ENCODE assay signal across 32 cellular contexts in genomic region chr4:176690716-176691115, GRCh38.
"Had no signal": no experiment of that assay in that cellular context is flagged by ENCODE, and none has a peak within 500 bp of the region (broad histone marks: within the 10 kb centered on the region; RNA-seq: fewer than 3 reads in every experiment).

No MANE protein-coding gene starts in this region.

- H3K4me1 ChIP-seq: neural progenitor cell, parathyroid adenoma, psoas muscle, right lobe of liver, sigmoid colon, spleen, suprapubic skin, testis, tibial artery, transverse colon, vagina had no signal

- H3K79me2 ChIP-seq: parathyroid adenoma had no signal

- H3K27me3 Mint-ChIP-seq: naive thymus-derived CD4-positive, alpha-beta T cell; progenitor cell of endocrine pancreas; stimulated activated memory B cell treated with anti-CD40 and anti-IgM and Interleukin-4, amounts not matched to agents 10 μg/mL and 1 μg/mL and 100 μg/mL, for 72 hours; stimulated activated naive CD8-positive, alpha-beta T cell treated with anti-CD3 and anti-CD28 coated beads, Interleukin-15, amount 100 ng/mL, for 72 hours; type B pancreatic cell had no signal

- H3K36me3 Mint-ChIP-seq: naive thymus-derived CD4-positive, alpha-beta T cell; natural killer cell; neural progenitor cell; stimulated activated memory B cell treated with anti-CD40 and anti-IgM and Interleukin-4, amounts not matched to agents 10 μg/mL and 1 μg/mL and 100 μg/mL, for 72 hours; type B pancreatic cell had no signal

- H3K4me3 ChIP-seq: neural progenitor cell, ovary, psoas muscle, right lobe of liver, sigmoid colon, skin epidermis, smooth muscle cell, spleen, suprapubic skin, testis, tibial artery, transverse colon, vagina had no signal

- H3K27ac ChIP-seq: neural progenitor cell, ovary, parathyroid adenoma, psoas muscle, right lobe of liver, sigmoid colon, skin epidermis, spleen, suprapubic skin, testis, tibial artery, transverse colon, vagina had no signal

- H2AFZ ChIP-seq: neural progenitor cell, parathyroid adenoma had no signal

- H3K4me1 Mint-ChIP-seq: naive thymus-derived CD4-positive, alpha-beta T cell; natural killer cell; nephron; neural progenitor cell; stimulated activated memory B cell treated with anti-CD40 and anti-IgM and Interleukin-4, amounts not matched to agents 10 μg/mL and 1 μg/mL and 100 μg/mL, for 72 hours; stimulated activated naive CD8-positive, alpha-beta T cell treated with anti-CD3 and anti-CD28 coated beads, Interleukin-15, amount 100 ng/mL, for 72 hours had no signal

- ATAC-seq: naive thymus-derived CD4-positive, alpha-beta T cell; natural killer cell; psoas muscle; right cardiac atrium; right lobe of liver; stimulated activated memory B cell treated with anti-CD40 and anti-IgM and Interleukin-4, amounts not matched to agents 10 μg/mL and 1 μg/mL and 100 μg/mL, for 72 hours; stimulated activated naive CD8-positive, alpha-beta T cell treated with anti-CD3 and anti-CD28 coated beads, Interleukin-15, amount 100 ng/mL, for 72 hours; stimulated activated naive CD8-positive, alpha-beta T cell treated with anti-CD3 and anti-CD28 coated beads, Interleukin-15, Interleukin-2, amounts not matched to agents 100 U/mL and 50 U/mL, for 24 hours had no signal

- DNase-seq: naive thymus-derived CD4-positive, alpha-beta T cell; natural killer cell; occipital lobe; ovary; posterior cingulate gyrus; psoas muscle; right cardiac atrium; right lobe of liver; sigmoid colon; spleen; stimulated activated CD4-positive, alpha-beta T cell treated with anti-CD3 and anti-CD28 coated beads, Interleukin-12 subunit alpha, Interleukin-12 subunit beta, amount 100 ng/mL, for 4 hours; stimulated activated CD4-positive, alpha-beta T cell treated with anti-CD3 and anti-CD28 coated beads, Interleukin-1b, Interleukin-23, amount 100 ng/mL, for 48 hours; stimulated activated CD4-positive, alpha-beta T cell treated with anti-CD3 and anti-CD28 coated beads, Interleukin-4, amount 100 ng/mL, for 1 hour; stimulated activated CD4-positive, alpha-beta T cell treated with anti-CD3 and anti-CD28 coated beads, Interleukin-4, amount 100 ng/mL, for 4 hours; stimulated activated CD8-positive, alpha-beta memory T cell treated with anti-CD3 and anti-CD28 coated beads, Interleukin-4, amount 100 ng/mL, for 48 hours; stimulated activated naive CD4-positive, alpha-beta T cell; stimulated activated naive CD8-positive, alpha-beta T cell treated with anti-CD3 and anti-CD28 coated beads, Interleukin-15, amount 100 ng/mL, for 72 hours; stimulated activated naive CD8-positive, alpha-beta T cell treated with anti-CD3 and anti-CD28 coated beads, Interleukin-15, Interleukin-2, amounts not matched to agents 100 U/mL and 50 U/mL, for 24 hours; substantia nigra; testis; tibial artery; transverse colon had no signal

- H3K4me3 Mint-ChIP-seq: naive thymus-derived CD4-positive, alpha-beta T cell; natural killer cell; nephron; neural progenitor cell; stimulated activated memory B cell treated with anti-CD40 and anti-IgM and Interleukin-4, amounts not matched to agents 10 μg/mL and 1 μg/mL and 100 μg/mL, for 72 hours; stimulated activated naive CD8-positive, alpha-beta T cell treated with anti-CD3 and anti-CD28 coated beads, Interleukin-15, amount 100 ng/mL, for 72 hours; type B pancreatic cell had no signal

- H3K36me3 ChIP-seq: neural progenitor cell, ovary, right lobe of liver, sigmoid colon, spleen, suprapubic skin, tibial artery, vagina had no signal

- H3K9me3 Mint-ChIP-seq: nephron; neural progenitor cell; stimulated activated memory B cell treated with anti-CD40 and anti-IgM and Interleukin-4, amounts not matched to agents 10 μg/mL and 1 μg/mL and 100 μg/mL, for 72 hours; stimulated activated naive CD8-positive, alpha-beta T cell treated with anti-CD3 and anti-CD28 coated beads, Interleukin-15, amount 100 ng/mL, for 72 hours; type B pancreatic cell had no signal

- H3K27me3 ChIP-seq: neural progenitor cell, ovary, right lobe of liver, sigmoid colon, spleen, suprapubic skin, testis, tibial artery, transverse colon, vagina had no signal

- H3K27ac Mint-ChIP-seq: naive thymus-derived CD4-positive, alpha-beta T cell; natural killer cell; nephron; neural progenitor cell; progenitor cell of endocrine pancreas; stimulated activated memory B cell treated with anti-CD40 and anti-IgM and Interleukin-4, amounts not matched to agents 10 μg/mL and 1 μg/mL and 100 μg/mL, for 72 hours; stimulated activated naive CD8-positive, alpha-beta T cell treated with anti-CD3 and anti-CD28 coated beads, Interleukin-15, amount 100 ng/mL, for 72 hours; type B pancreatic cell had no signal

- H3K9ac ChIP-seq: neural progenitor cell, parathyroid adenoma had no signal

- H3K9me3 ChIP-seq: ovary, psoas muscle, right lobe of liver, sigmoid colon, spleen, suprapubic skin, testis, tibial artery, transverse colon, vagina had no signal

- H3K4me2 ChIP-seq: neural progenitor cell, smooth muscle cell had no signal
